ENCODE assay signal across 8 cellular contexts in genomic region chr16:30923554-30924085, GRCh38. TPM values are rescaled to one million over a fixed set of nuclear protein-coding genes. Genes with fewer than 3 reads are reported as not detected.
DNase-seq lines count a peak whose midpoint lies in the region; ATAC-seq lines count a peak whose summit lies in the region.

A gene with protein sequence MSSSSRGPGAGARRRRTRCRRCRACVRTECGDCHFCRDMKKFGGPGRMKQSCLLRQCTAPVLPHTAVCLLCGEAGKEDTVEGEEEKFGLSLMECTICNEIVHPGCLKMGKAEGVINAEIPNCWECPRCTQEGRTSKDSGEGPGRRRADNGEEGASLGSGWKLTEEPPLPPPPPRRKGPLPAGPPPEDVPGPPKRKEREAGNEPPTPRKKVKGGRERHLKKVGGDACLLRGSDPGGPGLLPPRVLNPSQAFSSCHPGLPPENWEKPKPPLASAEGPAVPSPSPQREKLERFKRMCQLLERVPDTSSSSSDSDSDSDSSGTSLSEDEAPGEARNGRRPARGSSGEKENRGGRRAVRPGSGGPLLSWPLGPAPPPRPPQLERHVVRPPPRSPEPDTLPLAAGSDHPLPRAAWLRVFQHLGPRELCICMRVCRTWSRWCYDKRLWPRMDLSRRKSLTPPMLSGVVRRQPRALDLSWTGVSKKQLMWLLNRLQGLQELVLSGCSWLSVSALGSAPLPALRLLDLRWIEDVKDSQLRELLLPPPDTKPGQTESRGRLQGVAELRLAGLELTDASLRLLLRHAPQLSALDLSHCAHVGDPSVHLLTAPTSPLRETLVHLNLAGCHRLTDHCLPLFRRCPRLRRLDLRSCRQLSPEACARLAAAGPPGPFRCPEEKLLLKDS (plus strand): TSS chr16:30923572. CDS start chr16:30925755, 2,183 bp downstream.

- H3K4me1 Mint-ChIP-seq in stimulated activated naive CD8-positive, alpha-beta T cell treated with anti-CD3 and anti-CD28 coated beads, Interleukin-15, Interleukin-2, amounts not matched to agents 100 ng/mL and 50 ng/mL, for 24 hours (ENCODE audit: low read depth): peaks cover 10% of the 10 kb centered on the region
- peaks cover 18% of the 10 kb centered on the region for H3K4me1 Mint-ChIP-seq in activated naive CD8-positive, alpha-beta T cell treated with anti-CD3 and anti-CD28 coated beads for 36 hours

- H3K4me3 ChIP-seq in iPS-11a (ENCODE audit: low read depth, low read length) (peak within 1 kb of the TSS; percentile 78), skin epidermis (peak within 1 kb of the TSS; percentile 67 to 91 (median 73))

- no peaks in the 10 kb centered on the region for H3K27me3 Mint-ChIP-seq in stimulated activated naive CD8-positive, alpha-beta T cell treated with anti-CD3 and anti-CD28 coated beads, Interleukin-15, Interleukin-2, amounts not matched to agents 100 ng/mL and 50 ng/mL, for 24 hours
- H3K27me3 Mint-ChIP-seq in activated naive CD8-positive, alpha-beta T cell treated with anti-CD3 and anti-CD28 coated beads for 36 hours: no peaks in the 10 kb centered on the region

- no peak for ATAC-seq in stimulated activated naive CD8-positive, alpha-beta T cell treated with anti-CD3 and anti-CD28 coated beads, Interleukin-15, Interleukin-2, amounts not matched to agents 100 U/mL and 50 U/mL, for 24 hours
- no peak for ATAC-seq in GM18870 (IDR thresholded peaks at IDR 0.05; ENCODE audit: unreplicated experiment)

- in situ Hi-C loops in ACHN (cut with HindIII; ENCODE audit: low pct_ligation_motif_present, low pct_unique_long_range_greater_than_20kb, low sequenced_read_pairs): no loop called here

- H3K27ac ChIP-seq in skin epidermis: peak within 1 kb of the TSS; percentile 47 to 96 (median 91)

- H3K36me3 Mint-ChIP-seq in stimulated activated naive CD8-positive, alpha-beta T cell treated with anti-CD3 and anti-CD28 coated beads, Interleukin-15, Interleukin-2, amounts not matched to agents 100 ng/mL and 50 ng/mL, for 24 hours (ENCODE audit: low read depth): no peaks in the 10 kb centered on the region
- peaks cover 4% of the 10 kb centered on the region for H3K36me3 Mint-ChIP-seq in activated naive CD8-positive, alpha-beta T cell treated with anti-CD3 and anti-CD28 coated beads for 36 hours

- H3K4me3 Mint-ChIP-seq in stimulated activated naive CD8-positive, alpha-beta T cell treated with anti-CD3 and anti-CD28 coated beads, Interleukin-15, Interleukin-2, amounts not matched to agents 100 ng/mL and 50 ng/mL, for 24 hours: peak within 1 kb of the TSS; percentile 100
- H3K4me3 Mint-ChIP-seq in activated naive CD8-positive, alpha-beta T cell treated with anti-CD3 and anti-CD28 coated beads for 36 hours: peak within 1 kb of the TSS; percentile 94

- H3K27ac Mint-ChIP-seq in stimulated activated naive CD8-positive, alpha-beta T cell treated with anti-CD3 and anti-CD28 coated beads, Interleukin-15, Interleukin-2, amounts not matched to agents 100 ng/mL and 50 ng/mL, for 24 hours: peak within 1 kb of the TSS; percentile 100
- H3K27ac Mint-ChIP-seq in activated naive CD8-positive, alpha-beta T cell treated with anti-CD3 and anti-CD28 coated beads for 36 hours: peak within 1 kb of the TSS; percentile 98

- DNase-seq in stimulated activated naive CD8-positive, alpha-beta T cell treated with anti-CD3 and anti-CD28 coated beads, Interleukin-15, Interleukin-2, amounts not matched to agents 100 U/mL and 50 U/mL, for 24 hours: no peak
- DNase-seq in activated naive CD8-positive, alpha-beta T cell treated with anti-CD3 and anti-CD28 coated beads for 36 hours: no peak
- DNase-seq in ACHN: no peak
- no peak for DNase-seq in central memory CD4-positive, alpha-beta T cell

- no peaks in the 10 kb centered on the region for H3K9me3 Mint-ChIP-seq in stimulated activated naive CD8-positive, alpha-beta T cell treated with anti-CD3 and anti-CD28 coated beads, Interleukin-15, Interleukin-2, amounts not matched to agents 100 ng/mL and 50 ng/mL, for 24 hours
- no peaks in the 10 kb centered on the region for H3K9me3 Mint-ChIP-seq in activated naive CD8-positive, alpha-beta T cell treated with anti-CD3 and anti-CD28 coated beads for 36 hours

RNA-seq across cellular contexts. Expression of the gene that starts here (rescaled TPM):
- total RNA-seq in activated naive CD8-positive, alpha-beta T cell treated with anti-CD3 and anti-CD28 coated beads for 36 hours: 10 to 100 TPM; 24.9 to 27.0 TPM
